23 cellular contexts compared by ENCODE assay signal in genomic region chr10:46227571-46228075, GRCh38. TPM values are rescaled to one million over a fixed set of nuclear protein-coding genes. Genes with fewer than 3 reads are reported as not detected.
DNase-seq lines count a peak whose midpoint lies in the region; ATAC-seq, FAIRE-seq and TF ChIP-seq lines count a peak whose summit lies in the region.
"Had no signal": no experiment of that assay in that cellular context is flagged by ENCODE, and none has a peak within 500 bp of the region (broad histone marks: within the 10 kb centered on the region; RNA-seq: fewer than 3 reads in every experiment).

No MANE protein-coding gene starts in this region.

- no peak for FAIRE-seq in urothelium cell line (lab: Jason Lieb, UNC)
- FAIRE-seq: D721Med, endothelial cell of umbilical vein, GM19239 had no signal

- H4K20me1 ChIP-seq in mammary epithelial cell (ENCODE audit: insufficient read depth, low read length): no peaks in the 10 kb centered on the region
- H4K20me1 ChIP-seq in IMR-90 (ENCODE audit: insufficient read depth, low read length): no peaks in the 10 kb centered on the region

- intact Hi-C loops in MCF 10A (cut with micrococcal nuclease): no loop called here
- intact Hi-C loops in mammary epithelial cell (cut with micrococcal nuclease): loop anchor here (2.0 kb wide), 1 partner anchor 29 kb away; no protein-coding TSS in a partner anchor
- intact Hi-C loops in IMR-90 (cut with micrococcal nuclease): loop anchor here (2.0 to 10.0 kb wide), 2 partner anchors 97 to 993 kb away; no protein-coding TSS in a partner anchor
- intact Hi-C loops in Calu3 (cut with micrococcal nuclease; ENCODE audit: unreplicated experiment): loop anchor here (1.0 to 2.0 kb wide), 3 partner anchors 15 to 318 kb away; no protein-coding TSS in a partner anchor

- H3K27ac ChIP-seq in mammary epithelial cell (ENCODE audit: insufficient read depth, low read depth, low read length) (no peak overlapping the region), IMR-90 (ENCODE audit: insufficient read depth, low read length) (no peak overlapping the region)
- H3K27ac ChIP-seq: uterus had no signal

- H2AFZ ChIP-seq in mammary epithelial cell (ENCODE audit: low read depth, low read length) (no peak overlapping the region), IMR-90 (replicated peaks; ENCODE audit: low read length, poor library complexity) (no peak overlapping the region)

- H3K4me2 ChIP-seq in mammary epithelial cell (ENCODE audit: insufficient read depth, low read depth, low read length) (no peak overlapping the region), IMR-90 (ENCODE audit: low read depth, low read length) (no peak overlapping the region)

- POLR2A ChIA-PET in MCF 10A (lab: Yijun Ruan, JAX): no interaction called here
- POLR2A ChIA-PET in IMR-90 (lab: Charles Lee; ENCODE audit: unreplicated experiment): no interaction called here
- POLR2A ChIA-PET in activated CD8-positive, alpha-beta T cell treated with anti-CD3 and anti-CD28 coated beads, Interleukin-2, amount 10 ng/mL, durations not matched to agents 7 days and 5 days (lab: Charles Lee): no interaction called here

- H3K9ac ChIP-seq in mammary epithelial cell (ENCODE audit: insufficient read depth, low read length) (no peak overlapping the region), IMR-90 (ENCODE audit: low read depth, low read length) (no peak overlapping the region)

- H3K9me3 ChIP-seq in mammary epithelial cell (replicated peaks; ENCODE audit: insufficient read depth, low read length) (no peaks in the 10 kb centered on the region), IMR-90 (ENCODE audit: control insufficient read depth, insufficient read depth, low read length) (no peaks in the 10 kb centered on the region)
- H3K9me3 ChIP-seq: uterus had no signal

- DNase-seq in MCF 10A (ENCODE audit: unreplicated experiment) (peak; percentile 10), mammary epithelial cell (no peak), IMR-90 (no peak), ecto neural progenitor cell (ENCODE audit: low spot score) (peak; percentile 51), Calu3 (no peak), urothelium cell line (ENCODE audit: low spot score) (no peak)
- peak; percentile 18 for DNase-seq in stimulated activated naive B cell treated with anti-CD40 and anti-IgM and Interleukin-4, amounts not matched to agents 10 μg/mL and 1 μg/mL and 100 μg/mL, for 72 hours
- no peak for DNase-seq in activated CD8-positive, alpha-beta T cell treated with anti-CD3 and anti-CD28 coated beads, Interleukin-2, amount 10 ng/mL, durations not matched to agents 7 days and 5 days
- DNase-seq: activated CD4-positive, alpha-beta T cell treated with anti-CD3 and anti-CD28 coated beads, Interleukin-2, amount 10 ng/mL, durations not matched to agents 24 days and 14 days; Karpas-422; NCI-H1417; NCI-H526 had no signal

- no peak overlapping the region for H4K5ac ChIP-seq in IMR-90 (ENCODE audit: low read depth, low read length)

- H3K4ac ChIP-seq in IMR-90 (ENCODE audit: low read depth, low read length): no peak overlapping the region

- TF ChIP-seq CTCF in MCF 10A (IDR thresholded peaks at IDR 0.05; ENCODE audit: unreplicated experiment): no peak
- no peak for TF ChIP-seq CTCF in mammary epithelial cell (conservative IDR thresholded peaks at IDR 0.05 in 1 of 2, IDR thresholded peaks at IDR 0.05 in 1 of 2; ENCODE audit: extremely low read depth in 1 of 2, insufficient read depth in 1 of 2, low read depth in 1 of 2, low read length in 2 of 2)
- TF ChIP-seq CTCF in IMR-90 (conservative IDR thresholded peaks at IDR 0.05; ENCODE audit: low read depth, low read length): no peak
- no peak for TF ChIP-seq CTCF in Calu3 (IDR thresholded peaks at IDR 0.05; ENCODE audit: unreplicated experiment)

- H3K4me1 ChIP-seq in mammary epithelial cell (ENCODE audit: insufficient read depth, low read length) (no peaks in the 10 kb centered on the region), IMR-90 (ENCODE audit: control insufficient read depth, insufficient read depth, low read length) (peaks cover 2% of the 10 kb centered on the region; the same call in 1 of the 2 replicates)
- H3K4me1 ChIP-seq: uterus had no signal

- no peaks in the 10 kb centered on the region for H3K36me3 Mint-ChIP-seq in MCF 10A (ENCODE audit: insufficient read depth, unreplicated experiment)
- peaks cover 0 to 7% of the 10 kb centered on the region in 2 donors for H3K36me3 Mint-ChIP-seq in stimulated activated naive B cell treated with anti-CD40 and anti-IgM and Interleukin-4, amounts not matched to agents 10 μg/mL and 1 μg/mL and 100 μg/mL, for 72 hours
- H3K36me3 Mint-ChIP-seq in Calu3 (ENCODE audit: insufficient read depth, unreplicated experiment): no peaks in the 10 kb centered on the region
- peaks cover 37% of the 10 kb centered on the region for H3K36me3 Mint-ChIP-seq in activated CD8-positive, alpha-beta T cell treated with anti-CD3 and anti-CD28 coated beads, Interleukin-2, amount 10 ng/mL, durations not matched to agents 7 days and 5 days (ENCODE audit: low read depth)
- H3K36me3 Mint-ChIP-seq: mesothelial cell of epicardium had no signal

- H2AK5ac ChIP-seq in IMR-90 (ENCODE audit: low read depth, low read length): no peak overlapping the region

- no peak overlapping the region for H2BK15ac ChIP-seq in IMR-90 (ENCODE audit: low read depth, low read length)

- 22% methylated on average over 5 of the region's 6 CpGs for WGBS in mammary epithelial cell (ENCODE audit: low coverage, missing lambda C conversion rate)
- no CpG with 5 or more reads among the region's 6 CpGs for WGBS in IMR-90 (ENCODE audit: extremely low coverage in 2 of 2, insufficient read length in 1 of 2), 2 experiments

- ATAC-seq in IMR-90 (ENCODE audit: low read depth): no peak
- no peak for ATAC-seq in stimulated activated naive B cell treated with anti-CD40 and anti-IgM and Interleukin-4, amounts not matched to agents 10 μg/mL and 1 μg/mL and 100 μg/mL, for 72 hours (replicated peaks)
- no peak for ATAC-seq in activated CD8-positive, alpha-beta T cell treated with anti-CD3 and anti-CD28 coated beads, Interleukin-2, amount 10 ng/mL, durations not matched to agents 7 days and 5 days

- no peak overlapping the region for H2BK20ac ChIP-seq in IMR-90 (ENCODE audit: low read depth, low read length)

- no peak overlapping the region for H3K14ac ChIP-seq in IMR-90 (replicated peaks; ENCODE audit: low read depth, low read length)

- no peak overlapping the region for H2AK9ac ChIP-seq in IMR-90 (replicated peaks; ENCODE audit: low read depth, low read length, poor library complexity)

- H3K56ac ChIP-seq in IMR-90 (ENCODE audit: extremely low read depth, insufficient read depth, low read length): no peak overlapping the region

- TF ChIP-seq RAD21 in IMR-90 (IDR thresholded peaks at IDR 0.05; ENCODE audit: low read length): no peak

- H3K4me3 ChIP-seq in mammary epithelial cell (replicated peaks in 1 of 3; ENCODE audit: insufficient read depth in 1 of 3, low read depth in 2 of 3, low read length in 3 of 3): no peak overlapping the region
- no peak overlapping the region for H3K4me3 ChIP-seq in IMR-90 (ENCODE audit: insufficient read depth, low read depth, low read length)
- H3K4me3 ChIP-seq: uterus had no signal

- H2BK5ac ChIP-seq in IMR-90 (ENCODE audit: low read depth, low read length, poor library complexity, severe bottlenecking): no peak overlapping the region

- no peaks in the 10 kb centered on the region for H3K9me1 ChIP-seq in IMR-90 (ENCODE audit: insufficient read depth, low read length)

- no peak overlapping the region for H3K27ac Mint-ChIP-seq in MCF 10A (ENCODE audit: low read depth, unreplicated experiment)
- H3K27ac Mint-ChIP-seq in stimulated activated naive B cell treated with anti-CD40 and anti-IgM and Interleukin-4, amounts not matched to agents 10 μg/mL and 1 μg/mL and 100 μg/mL, for 72 hours: no peak overlapping the region
- no peak overlapping the region for H3K27ac Mint-ChIP-seq in Calu3 (ENCODE audit: unreplicated experiment)
- no peak overlapping the region for H3K27ac Mint-ChIP-seq in activated CD8-positive, alpha-beta T cell treated with anti-CD3 and anti-CD28 coated beads, Interleukin-2, amount 10 ng/mL, durations not matched to agents 7 days and 5 days
- H3K27ac Mint-ChIP-seq: activated CD4-positive, alpha-beta T cell treated with anti-CD3 and anti-CD28 coated beads, Interleukin-2, amount 10 ng/mL, durations not matched to agents 24 days and 14 days; H9; mesothelial cell of epicardium; stimulated activated naive CD8-positive, alpha-beta T cell treated with anti-CD3 and anti-CD28 coated beads, Interleukin-15, Interleukin-2, amounts not matched to agents 100 ng/mL and 50 ng/mL, for 24 hours had no signal

- no peak overlapping the region for H3K4me3 Mint-ChIP-seq in MCF 10A (ENCODE audit: unreplicated experiment)
- no peak overlapping the region for H3K4me3 Mint-ChIP-seq in stimulated activated naive B cell treated with anti-CD40 and anti-IgM and Interleukin-4, amounts not matched to agents 10 μg/mL and 1 μg/mL and 100 μg/mL, for 72 hours
- no peak overlapping the region for H3K4me3 Mint-ChIP-seq in Calu3 (ENCODE audit: low read depth, unreplicated experiment)
- no peak overlapping the region for H3K4me3 Mint-ChIP-seq in activated CD8-positive, alpha-beta T cell treated with anti-CD3 and anti-CD28 coated beads, Interleukin-2, amount 10 ng/mL, durations not matched to agents 7 days and 5 days
- H3K4me3 Mint-ChIP-seq: activated CD4-positive, alpha-beta T cell treated with anti-CD3 and anti-CD28 coated beads, Interleukin-2, amount 10 ng/mL, durations not matched to agents 24 days and 14 days; H9; mesothelial cell of epicardium; neural crest cell; stimulated activated naive CD8-positive, alpha-beta T cell treated with anti-CD3 and anti-CD28 coated beads, Interleukin-15, Interleukin-2, amounts not matched to agents 100 ng/mL and 50 ng/mL, for 24 hours had no signal

- H2BK120ac ChIP-seq in IMR-90 (ENCODE audit: low read depth, low read length): no peak overlapping the region

- CTCF ChIA-PET in MCF 10A (lab: Yijun Ruan, JAX) (interaction anchor here (0.6 to 3.0 kb wide), 15 partner anchors 9 to 338 kb away, joined by 3 to 21 read pairs (median 4); no protein-coding TSS in a partner anchor), mammary epithelial cell (lab: Charles Lee; ENCODE audit: low non-redundant PET) (interaction anchor here (0.7 kb wide), 1 partner anchor 46 kb away, joined by 4 read pairs; no protein-coding TSS in a partner anchor), IMR-90 (lab: Yijun Ruan, JAX) (interaction anchor here (0.7 kb wide), 1 partner anchor 11 kb away, joined by 3 read pairs; no protein-coding TSS in a partner anchor), Calu3 (lab: Charles Lee) (interaction anchor here (0.6 to 1.2 kb wide), 5 partner anchors 24 to 338 kb away, joined by 3 to 7 read pairs (median 4); no protein-coding TSS in a partner anchor)
- CTCF ChIA-PET in activated CD8-positive, alpha-beta T cell treated with anti-CD3 and anti-CD28 coated beads, Interleukin-2, amount 10 ng/mL, durations not matched to agents 7 days and 5 days (lab: Charles Lee): interaction anchor here (0.7 kb wide), 1 partner anchor 24 kb away, joined by 3 read pairs; no protein-coding TSS in a partner anchor

- no peaks in the 10 kb centered on the region for H3K9me3 Mint-ChIP-seq in MCF 10A (ENCODE audit: unreplicated experiment)
- peaks cover 8 to 9% of the 10 kb centered on the region in 2 donors for H3K9me3 Mint-ChIP-seq in stimulated activated naive B cell treated with anti-CD40 and anti-IgM and Interleukin-4, amounts not matched to agents 10 μg/mL and 1 μg/mL and 100 μg/mL, for 72 hours
- no peaks in the 10 kb centered on the region for H3K9me3 Mint-ChIP-seq in Calu3 (ENCODE audit: low read depth, unreplicated experiment)
- H3K9me3 Mint-ChIP-seq in activated CD8-positive, alpha-beta T cell treated with anti-CD3 and anti-CD28 coated beads, Interleukin-2, amount 10 ng/mL, durations not matched to agents 7 days and 5 days (ENCODE audit: insufficient read depth): peaks cover 7% of the 10 kb centered on the region
- H3K9me3 Mint-ChIP-seq: activated CD4-positive, alpha-beta T cell treated with anti-CD3 and anti-CD28 coated beads, Interleukin-2, amount 10 ng/mL, durations not matched to agents 24 days and 14 days; H9; neural crest cell; stimulated activated naive CD8-positive, alpha-beta T cell treated with anti-CD3 and anti-CD28 coated beads, Interleukin-15, Interleukin-2, amounts not matched to agents 100 ng/mL and 50 ng/mL, for 24 hours had no signal

- no peak overlapping the region for H4K8ac ChIP-seq in IMR-90 (ENCODE audit: low read depth in 2 of 2, low read length in 2 of 2)

- no peak overlapping the region for H3K23ac ChIP-seq in IMR-90 (ENCODE audit: low read depth, low read length)

- H3K27me3 ChIP-seq in mammary epithelial cell (ENCODE audit: insufficient read depth, low read length) (no peaks in the 10 kb centered on the region), IMR-90 (ENCODE audit: control insufficient read depth, insufficient read depth, low read length) (peaks cover 7% of the 10 kb centered on the region)
- H3K27me3 ChIP-seq: uterus had no signal

- H3K36me3 ChIP-seq in mammary epithelial cell (ENCODE audit: insufficient read depth, low read length) (no peaks in the 10 kb centered on the region), IMR-90 (ENCODE audit: control insufficient read depth, insufficient read depth, low read length) (no peaks in the 10 kb centered on the region)
- H3K36me3 ChIP-seq: uterus had no signal

- no peak for TF ChIP-seq POLR2A in IMR-90 (IDR thresholded peaks at IDR 0.05; ENCODE audit: low read depth, low read length)

- no peak overlapping the region for H3K18ac ChIP-seq in IMR-90 (ENCODE audit: low read depth, low read length)

- H3K4me1 Mint-ChIP-seq in MCF 10A (ENCODE audit: insufficient read depth, unreplicated experiment): no peaks in the 10 kb centered on the region
- peaks cover 7 to 21% of the 10 kb centered on the region in 2 donors for H3K4me1 Mint-ChIP-seq in stimulated activated naive B cell treated with anti-CD40 and anti-IgM and Interleukin-4, amounts not matched to agents 10 μg/mL and 1 μg/mL and 100 μg/mL, for 72 hours
- peaks cover 11% of the 10 kb centered on the region for H3K4me1 Mint-ChIP-seq in Calu3 (ENCODE audit: low read depth, unreplicated experiment)
- H3K4me1 Mint-ChIP-seq in activated CD8-positive, alpha-beta T cell treated with anti-CD3 and anti-CD28 coated beads, Interleukin-2, amount 10 ng/mL, durations not matched to agents 7 days and 5 days (ENCODE audit: low read depth): no peaks in the 10 kb centered on the region
- H3K4me1 Mint-ChIP-seq: activated CD4-positive, alpha-beta T cell treated with anti-CD3 and anti-CD28 coated beads, Interleukin-2, amount 10 ng/mL, durations not matched to agents 24 days and 14 days; mesothelial cell of epicardium had no signal

- BruUV-seq in MCF 10A (replicated peaks; lab: Mats Ljungman, UMichigan) (no TSS peak), mammary epithelial cell (replicated peaks; lab: Mats Ljungman, UMichigan) (no TSS peak), IMR-90 (replicated peaks; lab: Mats Ljungman, UMichigan) (no TSS peak), Calu3 (replicated peaks; lab: Mats Ljungman, UMichigan) (no TSS peak)

- peaks cover 22% of the 10 kb centered on the region for H3K27me3 Mint-ChIP-seq in MCF 10A (ENCODE audit: insufficient read depth, unreplicated experiment)
- H3K27me3 Mint-ChIP-seq in stimulated activated naive B cell treated with anti-CD40 and anti-IgM and Interleukin-4, amounts not matched to agents 10 μg/mL and 1 μg/mL and 100 μg/mL, for 72 hours: no peaks in the 10 kb centered on the region
- H3K27me3 Mint-ChIP-seq in Calu3 (ENCODE audit: unreplicated experiment): peaks cover 54% of the 10 kb centered on the region
- H3K27me3 Mint-ChIP-seq in activated CD8-positive, alpha-beta T cell treated with anti-CD3 and anti-CD28 coated beads, Interleukin-2, amount 10 ng/mL, durations not matched to agents 7 days and 5 days (ENCODE audit: low read depth): no peaks in the 10 kb centered on the region
- H3K27me3 Mint-ChIP-seq: activated CD4-positive, alpha-beta T cell treated with anti-CD3 and anti-CD28 coated beads, Interleukin-2, amount 10 ng/mL, durations not matched to agents 24 days and 14 days; stimulated activated naive CD8-positive, alpha-beta T cell treated with anti-CD3 and anti-CD28 coated beads, Interleukin-15, Interleukin-2, amounts not matched to agents 100 ng/mL and 50 ng/mL, for 24 hours had no signal

- dilution Hi-C loops in mammary epithelial cell (cut with HindIII; ENCODE audit: low sequenced_read_pairs) (no loop called here), IMR-90 (cut with HindIII; ENCODE audit: low sequenced_read_pairs, unreplicated experiment) (no loop called here)

- peak overlapping the region; percentile 7; the same call in 1 of the 2 replicates for H4K91ac ChIP-seq in IMR-90 (ENCODE audit: insufficient read depth, low read depth, low read length)

- no peaks in the 10 kb centered on the region for H3K79me1 ChIP-seq in IMR-90 (ENCODE audit: low read depth in 1 of 2, low read length in 2 of 2)

- in situ Hi-C loops in mammary epithelial cell (cut with MboI; ENCODE audit: low sequenced_read_pairs in 2 of 2) (loop anchor here in 1 of 2 donors (25.0 kb wide), 1 partner anchor 310 kb away; no protein-coding TSS in a partner anchor), IMR-90 (cut with MboI; ENCODE audit: low sequenced_read_pairs) (no loop called here)

- H3K79me2 ChIP-seq in mammary epithelial cell (ENCODE audit: insufficient read depth, low read length): no peaks in the 10 kb centered on the region

RNA-seq across cellular contexts. Expression of gene ANTXRL, which starts 59.2 kb away (rescaled TPM):
- total RNA-seq in MCF 10A (2022) (not detected in 2 replicates), mammary epithelial cell (not detected), IMR-90 (2012; rRNA removed) (not detected in 2 replicates), Calu3 (2022) (not detected in 2 replicates)
- polyA plus RNA-seq in mammary epithelial cell (not detected), IMR-90 (2012; rRNA removed) (not detected in 2 replicates)
- polyA minus RNA-seq in mammary epithelial cell: not detected
- polyA plus RNA-seq in IMR-90 (2012; cell fraction: cytosol; rRNA removed): not detected in 2 replicates
- polyA plus RNA-seq in IMR-90 (2012; cell fraction: nucleus; rRNA removed; ENCODE audit: low replicate concordance): 0.03 TPM in 1 of 2 replicates, not detected in the other
- total RNA-seq in activated CD8-positive, alpha-beta T cell treated with anti-CD3 and anti-CD28 coated beads, Interleukin-2, amount 10 ng/mL, durations not matched to agents 7 days and 5 days: not detected
- total RNA-seq: activated CD4-positive, alpha-beta T cell treated with anti-CD3 and anti-CD28 coated beads, Interleukin-2, amount 10 ng/mL, durations not matched to agents 24 days and 14 days; endothelial cell of umbilical vein; fibroblast of villous mesenchyme; H9; kidney epithelial cell; mesothelial cell of epicardium; neural crest cell; SK-MEL-5 had no signal
- polyA plus RNA-seq: endothelial cell of umbilical vein had no signal

Comparison
In these comparisons a context has a peak if more than half of its experiments do, and no peak if none do; other contexts are left out.
1. DNase-seq: peak in MCF 10A (single experiment), ecto neural progenitor cell (single experiment) and stimulated activated naive B cell treated with anti-CD40 and anti-IgM and Interleukin-4, amounts not matched to agents 10 μg/mL and 1 μg/mL and 100 μg/mL, for 72 hours (single experiment); none in mammary epithelial cell (single experiment), IMR-90 (single experiment), Calu3 (single experiment), urothelium cell line (single experiment) and activated CD8-positive, alpha-beta T cell treated with anti-CD3 and anti-CD28 coated beads, Interleukin-2, amount 10 ng/mL, durations not matched to agents 7 days and 5 days (single experiment).